ENCODE assay signal across 18 cellular contexts in the genomic region with DNA sequence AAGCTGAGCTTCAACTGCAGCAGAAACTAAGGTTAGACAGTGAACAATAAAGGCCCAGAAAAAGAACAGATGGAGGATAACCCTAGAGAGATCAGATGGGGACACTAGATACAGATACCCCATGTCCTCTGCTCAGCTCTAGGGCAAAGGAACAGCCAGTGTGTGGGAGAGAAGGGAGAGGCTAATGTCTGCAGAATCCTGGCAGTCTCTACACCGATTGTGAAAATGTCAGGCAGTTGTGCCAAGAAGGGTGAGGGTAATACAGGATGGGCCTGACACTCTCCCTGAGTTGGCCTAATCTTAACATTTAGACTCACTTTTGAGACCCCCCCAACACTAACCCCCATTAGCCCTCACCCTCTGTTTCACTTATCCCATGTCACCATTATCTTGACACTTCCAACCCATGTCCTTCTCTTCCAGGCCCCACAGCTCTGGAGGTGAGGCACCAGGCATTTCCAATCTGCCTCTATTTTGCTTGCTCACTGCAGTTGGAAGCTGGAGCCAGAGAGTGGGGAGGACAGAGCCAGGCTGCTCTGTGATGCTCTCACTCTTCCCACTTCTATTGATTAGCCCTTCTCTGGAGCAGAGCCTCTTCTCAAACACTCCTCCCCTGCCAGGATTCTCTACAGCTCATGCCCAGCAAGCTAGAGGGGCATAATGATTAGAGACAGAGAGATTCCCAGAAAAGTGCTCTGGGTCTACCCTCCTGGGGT. TPM values are rescaled to one million over a fixed set of nuclear protein-coding genes. Genes with fewer than 3 reads are reported as not detected.
DNase-seq lines count a peak whose midpoint lies in the region; ATAC-seq and TF ChIP-seq lines count a peak whose summit lies in the region.
"Had no signal": no experiment of that assay in that cellular context is flagged by ENCODE, and none has a peak within 500 bp of the region (broad histone marks: within the 10 kb centered on the region; RNA-seq: fewer than 3 reads in every experiment).

No MANE protein-coding gene starts in this region.

- H3K4me3 Mint-ChIP-seq in CD4-positive, alpha-beta T cell, result peak overlapping the region; percentile 9
- H3K4me3 Mint-ChIP-seq: activated naive CD4-positive, alpha-beta T cell treated with anti-CD3 and anti-CD28 coated beads, Interleukin-2, amount 10 ng/mL, durations not matched to agents 7 days and 5 days; stimulated activated memory B cell treated with anti-CD40 and anti-IgM and Interleukin-4, amounts not matched to agents 10 μg/mL and 1 μg/mL and 100 μg/mL, for 72 hours had no signal

- H3K27ac ChIP-seq in CD4-positive, alpha-beta T cell (ENCODE audit: low read depth, low read length), result no peak overlapping the region
- H3K27ac ChIP-seq in cingulate gyrus (ENCODE audit: low read depth, low read length), result peak overlapping the region; percentile 69
- peak overlapping the region; percentile 76 to 100 (median 97) for H3K27ac ChIP-seq in sigmoid colon

- H3K4me3 ChIP-seq in sigmoid colon, result no peak overlapping the region

- ATAC-seq in CD4-positive, alpha-beta T cell (ENCODE audit: poor library complexity), result no peak
- ATAC-seq in left cardiac atrium (peak in 1 of 2 donors; percentile 13), HG02973 (IDR thresholded peaks at IDR 0.05; ENCODE audit: unreplicated experiment) (no peak), HG03280 (IDR thresholded peaks at IDR 0.05; ENCODE audit: unreplicated experiment) (no peak), HG02840 (IDR thresholded peaks at IDR 0.05; ENCODE audit: low FRiP score, unreplicated experiment) (no peak)
- ATAC-seq: stimulated activated memory B cell treated with anti-CD40 and anti-IgM and Interleukin-4, amounts not matched to agents 10 μg/mL and 1 μg/mL and 100 μg/mL, for 72 hours had no signal

- H3K36me3 Mint-ChIP-seq in CD4-positive, alpha-beta T cell (ENCODE audit: low read depth), result peaks cover 13% of the 10 kb centered on the region
- H3K36me3 Mint-ChIP-seq: stimulated activated memory B cell treated with anti-CD40 and anti-IgM and Interleukin-4, amounts not matched to agents 10 μg/mL and 1 μg/mL and 100 μg/mL, for 72 hours had no signal

- no peak for TF ChIP-seq CTCF in CD4-positive, alpha-beta T cell (IDR thresholded peaks at IDR 0.05)
- no peak for TF ChIP-seq CTCF in sigmoid colon (IDR thresholded peaks at IDR 0.05)

- no peaks in the 10 kb centered on the region for H3K9me3 Mint-ChIP-seq in CD4-positive, alpha-beta T cell
- H3K9me3 Mint-ChIP-seq: activated naive CD4-positive, alpha-beta T cell treated with anti-CD3 and anti-CD28 coated beads, Interleukin-2, amount 10 ng/mL, durations not matched to agents 7 days and 5 days; stimulated activated memory B cell treated with anti-CD40 and anti-IgM and Interleukin-4, amounts not matched to agents 10 μg/mL and 1 μg/mL and 100 μg/mL, for 72 hours had no signal

- no peak for DNase-seq in CD4-positive, alpha-beta T cell
- DNase-seq in left cardiac atrium, result peak; percentile 21
- DNase-seq in sigmoid colon, result no peak
- no peak for DNase-seq in mesenteric fat pad (ENCODE audit: low spot score)
- DNase-seq: activated CD4-positive, alpha-beta T cell treated with anti-CD3 and anti-CD28 coated beads, Interleukin-2, amount 50 U/mL, for 4 hours; activated naive CD4-positive, alpha-beta T cell treated with anti-CD3 and anti-CD28 coated beads, Interleukin-2, amount 10 ng/mL, durations not matched to agents 7 days and 5 days; DMS53; Karpas-422; NCI-H146; NCI-H345; stimulated activated CD4-positive, alpha-beta T cell treated with anti-CD3 and anti-CD28 coated beads, Interleukin-12 subunit alpha, Interleukin-12 subunit beta, amount 100 ng/mL, for 4 hours; SW 1271 had no signal

- no peaks in the 10 kb centered on the region for H3K36me3 ChIP-seq in sigmoid colon

- H3K4me1 ChIP-seq in sigmoid colon, result peaks cover 0 to 86% (median 74%) of the 10 kb centered on the region in 4 donors

- CTCF ChIA-PET in CD4-positive, alpha-beta T cell (lab: Charles Lee), result no interaction called here

- no peaks in the 10 kb centered on the region for H3K27me3 ChIP-seq in CD4-positive, alpha-beta T cell (ENCODE audit: control insufficient read depth, insufficient read depth, low read length)
- no peaks in the 10 kb centered on the region for H3K27me3 ChIP-seq in sigmoid colon

- intact Hi-C loops in CD4-positive, alpha-beta T cell (cut with DNase I, micrococcal nuclease), result no loop called here
- intact Hi-C loops in left cardiac atrium (cut with DNase I), result no loop called here
- intact Hi-C loops in sigmoid colon (cut with DNase I), result no loop called here

- WGBS in sigmoid colon, 2 donors, result 49 to 59% methylated on average over 1 of the region's 1 CpG

- no peaks in the 10 kb centered on the region for H3K9me3 ChIP-seq in CD4-positive, alpha-beta T cell (ENCODE audit: control insufficient read depth, low read length)
- H3K9me3 ChIP-seq in sigmoid colon, result no peaks in the 10 kb centered on the region

- POLR2A ChIA-PET in CD4-positive, alpha-beta T cell (lab: Charles Lee), result no interaction called here

- TF ChIP-seq EP300 in sigmoid colon (IDR thresholded peaks at IDR 0.05), result no peak

- H3K27me3 Mint-ChIP-seq in CD4-positive, alpha-beta T cell, result peaks cover 23% of the 10 kb centered on the region

- H3K4me1 Mint-ChIP-seq in CD4-positive, alpha-beta T cell (ENCODE audit: low read depth), result peaks cover 41% of the 10 kb centered on the region

- H3K27ac Mint-ChIP-seq in CD4-positive, alpha-beta T cell, result no peak overlapping the region
- H3K27ac Mint-ChIP-seq: activated naive CD4-positive, alpha-beta T cell treated with anti-CD3 and anti-CD28 coated beads, Interleukin-2, amount 10 ng/mL, durations not matched to agents 7 days and 5 days; CD14-positive monocyte; stimulated activated memory B cell treated with anti-CD40 and anti-IgM and Interleukin-4, amounts not matched to agents 10 μg/mL and 1 μg/mL and 100 μg/mL, for 72 hours had no signal

- no peak for TF ChIP-seq POLR2A in sigmoid colon (IDR thresholded peaks at IDR 0.05)

RNA-seq across cellular contexts. Expression of a gene that starts 3.0 kb away (rescaled TPM):
- 10 to 100 TPM; 34.8 to 36.9 TPM for total RNA-seq in CD4-positive, alpha-beta T cell
- 100 to 1,000 TPM; 119 to 123 TPM for total RNA-seq in left cardiac atrium
- total RNA-seq in sigmoid colon, result 100 to 1,000 TPM; 173 to 356 (median 317) TPM
- polyA plus RNA-seq in sigmoid colon, result 100 to 1,000 TPM; 329 to 655 (median 634) TPM
- 136 TPM for total RNA-seq in mesenteric fat pad

RNA-seq across cellular contexts. Expression of a gene that starts 5.2 kb away (rescaled TPM):
- total RNA-seq in CD4-positive, alpha-beta T cell, result 1 to 10 TPM; 1.2 to 1.6 TPM
- 100 to 1,000 TPM; 395 to 448 TPM for total RNA-seq in left cardiac atrium
- 100 to 1,000 TPM in 3 of 4 donors, 10 to 100 TPM in 1; 66.6 to 588 (median 204) TPM for total RNA-seq in sigmoid colon
- 10 to 100 TPM in 1 of 3 donors, 1 to 10 TPM in 2; 1.8 to 21.0 (median 3.6) TPM for polyA plus RNA-seq in sigmoid colon
- 536 TPM for total RNA-seq in mesenteric fat pad

RNA-seq across cellular contexts. Expression of a gene that starts 7.3 kb away (rescaled TPM):
- 1 to 10 TPM; 8.8 TPM for total RNA-seq in CD4-positive, alpha-beta T cell
- total RNA-seq in left cardiac atrium (10 to 100 TPM; 29.5 to 38.1 TPM), sigmoid colon (10 to 100 TPM; 11.2 to 37.5 (median 32.1) TPM), mesenteric fat pad (123 TPM)
- polyA plus RNA-seq in sigmoid colon, result 10 to 100 TPM in 2 of 3 donors, 1 to 10 TPM in 1; 8.4 to 34.4 (median 27.1) TPM

RNA-seq across cellular contexts. Expression of a gene that starts 16.0 kb away (rescaled TPM):
- total RNA-seq in CD4-positive, alpha-beta T cell, result 10 to 100 TPM; 34.0 to 36.4 TPM
- total RNA-seq in left cardiac atrium (1,000 to 10,000 TPM; 1,288 to 1,875 TPM), sigmoid colon (100 to 1,000 TPM; 670 to 933 (median 849) TPM), mesenteric fat pad (1,545 TPM)
- polyA plus RNA-seq in sigmoid colon, result 1,000 to 10,000 TPM in 1 of 3 donors, 100 to 1,000 TPM in 2; 450 to 1,058 (median 486) TPM

RNA-seq across cellular contexts. Expression of a gene that starts 30.1 kb away (rescaled TPM):
- total RNA-seq in CD4-positive, alpha-beta T cell, result 1 to 10 TPM; 4.4 to 6.6 TPM
- total RNA-seq in left cardiac atrium, result 10 to 100 TPM; 12.0 to 14.2 TPM
- 10 to 100 TPM in 1 of 4 donors, 1 to 10 TPM in 3; 4.3 to 12.2 (median 4.6) TPM for total RNA-seq in sigmoid colon
- polyA plus RNA-seq in sigmoid colon, result 1 to 10 TPM; 1.2 to 3.9 (median 2.4) TPM
- total RNA-seq in mesenteric fat pad, result 5.8 TPM

Comparison
In these comparisons a context has a peak if more than half of its experiments do, and no peak if none do; other contexts are left out.
1. RNA of a gene that starts 5.2 kb away (total RNA-seq): 536 TPM in mesenteric fat pad (single experiment), 395 to 448 TPM in left cardiac atrium and 66.6 to 588 TPM in sigmoid colon; 1.2 to 1.6 TPM in CD4-positive, alpha-beta T cell; every median in the first group is over 10 times any median in the second.